ENCODE assay signal across 29 cellular contexts in the genomic region with DNA sequence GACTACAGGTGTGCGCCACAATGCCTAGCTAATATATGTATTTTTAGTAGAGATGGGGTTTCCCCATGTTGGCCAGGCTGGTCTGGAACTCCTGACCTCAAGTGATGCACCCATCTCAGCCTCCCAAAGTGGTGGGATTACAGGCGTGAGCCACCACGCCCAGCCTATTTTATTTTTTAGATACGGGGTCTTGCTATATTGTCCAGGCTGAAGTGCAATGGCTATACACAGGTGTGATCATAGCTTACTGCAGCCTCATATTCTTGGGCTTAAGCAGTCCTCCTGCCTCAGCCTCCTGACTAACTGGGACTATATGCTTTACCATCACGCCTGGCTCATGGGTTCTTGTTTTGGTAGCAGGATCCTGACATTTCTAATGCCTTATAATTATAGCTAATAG.
"Had no signal": no experiment of that assay in that cellular context is flagged by ENCODE, and none has a peak within 500 bp of the region (broad histone marks: within the 10 kb centered on the region; RNA-seq: fewer than 3 reads in every experiment).

No MANE protein-coding gene starts in this region.

- H3K9me3 Mint-ChIP-seq: dendritic cell treated with granulocyte-macrophage colony-stimulating factor and Interleukin-4, amounts not matched to agents 40 ng/mL and 50 ng/mL, for 4 days; effector memory CD8-positive, alpha-beta T cell; endodermal cell had no signal

- H3K4me2 ChIP-seq: hepatocyte had no signal

- H3K9me3 ChIP-seq: colonic mucosa, esophagus muscularis mucosa, esophagus squamous epithelium, gastrocnemius medialis, gastroesophageal sphincter, heart left ventricle, heart right ventricle had no signal

- H3K4me3 ChIP-seq: colonic mucosa, coronary artery, dorsolateral prefrontal cortex, esophagus muscularis mucosa, esophagus squamous epithelium, gastrocnemius medialis, gastroesophageal sphincter, heart left ventricle, heart right ventricle, hepatocyte had no signal

- H3K27me3 ChIP-seq: colonic mucosa, dorsolateral prefrontal cortex, esophagus muscularis mucosa, esophagus squamous epithelium, foreskin keratinocyte, gastrocnemius medialis, gastroesophageal sphincter, heart left ventricle, heart right ventricle, hepatocyte had no signal

- DNase-seq: colonic mucosa; cortex of kidney; dermis blood vessel endothelial cell; dorsolateral prefrontal cortex; effector CD4-positive, alpha-beta T cell; effector CD8-positive, alpha-beta T cell; effector memory CD4-positive, alpha-beta T cell; effector memory CD8-positive, alpha-beta T cell; endodermal cell; erythroblast; esophagus squamous epithelium; foreskin fibroblast; foreskin keratinocyte; foreskin melanocyte; gastrocnemius medialis; glutamatergic neuron; head of caudate nucleus; heart left ventricle; heart right ventricle had no signal

- H3K27me3 Mint-ChIP-seq: dendritic cell treated with granulocyte-macrophage colony-stimulating factor and Interleukin-4, amounts not matched to agents 40 ng/mL and 50 ng/mL, for 4 days; effector memory CD8-positive, alpha-beta T cell had no signal

- H3K4me3 Mint-ChIP-seq: dendritic cell treated with granulocyte-macrophage colony-stimulating factor and Interleukin-4, amounts not matched to agents 40 ng/mL and 50 ng/mL, for 4 days; effector memory CD8-positive, alpha-beta T cell; endodermal cell had no signal

- H3K27ac Mint-ChIP-seq: dendritic cell treated with granulocyte-macrophage colony-stimulating factor and Interleukin-4, amounts not matched to agents 40 ng/mL and 50 ng/mL, for 4 days; effector memory CD8-positive, alpha-beta T cell; endodermal cell had no signal

- H3K27ac ChIP-seq: colonic mucosa, coronary artery, dorsolateral prefrontal cortex, epithelial cell of prostate, esophagus muscularis mucosa, esophagus squamous epithelium, foreskin keratinocyte, gastrocnemius medialis, gastroesophageal sphincter, heart left ventricle, heart right ventricle, hepatocyte had no signal

- H3K4me1 ChIP-seq: colonic mucosa, esophagus muscularis mucosa, esophagus squamous epithelium, foreskin keratinocyte, gastroesophageal sphincter, heart left ventricle, heart right ventricle had no signal

- H3K4me1 Mint-ChIP-seq: endodermal cell had no signal

- FAIRE-seq: endometrium, endothelial cell of umbilical vein, frontal cortex had no signal

- H2AFZ ChIP-seq: hepatocyte had no signal

- ATAC-seq: effector memory CD8-positive, alpha-beta T cell; esophagus mucosa; foreskin keratinocyte; gastrocnemius medialis; gastroesophageal sphincter; heart left ventricle; heart right ventricle had no signal
